ENCODE assay signal across 8 cellular contexts in genomic region chr9:92138157-92138959, GRCh38. TPM values are rescaled to one million over a fixed set of nuclear protein-coding genes. Genes with fewer than 3 reads are reported as not detected.
A peak's percentile ranks its signal among the peaks of the same experiment; 100 is the strongest.
DNase-seq lines count a peak whose midpoint lies in the region; ATAC-seq, FAIRE-seq and TF ChIP-seq lines count a peak whose summit lies in the region.

No MANE protein-coding gene starts in this region.

- WGBS in HepG2 (ENCODE audit: low lambda C conversion rate) = 3% methylated on average over 2 of the region's 22 CpGs

- H3K4me2 ChIP-seq in HepG2 (ENCODE audit: low read depth, low read length) = peak overlapping the region; percentile 92

- H2AFZ ChIP-seq in HepG2 (ENCODE audit: low read length) = no peak overlapping the region

- CTCF ChIA-PET in activated CD4-positive, alpha-beta T cell treated with anti-CD3 and anti-CD28 coated beads for 36 hours (lab: Charles Lee) = interaction anchor here (0.6 to 4.3 kb wide), 17 partner anchors 10 to 659 kb away, joined by 3 to 37 read pairs (median 3); partner anchors contain the start of genes CENPP and NOL8
- CTCF ChIA-PET in HepG2 (lab: Yijun Ruan, JAX; ENCODE audit: low intra/inter-chr PET ratio, low total read pairs) = interaction anchor here (2.0 to 2.1 kb wide), 2 partner anchors 301 to 496 kb away, joined by 4 to 7 read pairs; no protein-coding TSS in a partner anchor

- TF ChIP-seq POLR2A in HepG2 (IDR thresholded peaks at IDR 0.05; ENCODE audit: insufficient read depth in 1 of 2, low read depth in 2 of 2, low read length in 2 of 2) = peak in 1 of 2 experiments; percentile 17; a peak in 1 of 4 replicates

- H3K4me3 Mint-ChIP-seq in activated CD4-positive, alpha-beta T cell treated with anti-CD3 and anti-CD28 coated beads for 36 hours = no peak overlapping the region
- H3K4me3 Mint-ChIP-seq in central memory CD8-positive, alpha-beta T cell = no peak overlapping the region

- H3K4me3 ChIP-seq in HepG2 (replicated peaks in 1 of 3; ENCODE audit: insufficient read depth in 1 of 3, low read depth in 2 of 3, low read length in 3 of 3) = peak overlapping the region; percentile 38 to 74 (median 55)

- peaks cover 13% of the 10 kb centered on the region for H3K4me1 Mint-ChIP-seq in activated CD4-positive, alpha-beta T cell treated with anti-CD3 and anti-CD28 coated beads for 36 hours
- H3K4me1 Mint-ChIP-seq in central memory CD8-positive, alpha-beta T cell = peaks cover 26% of the 10 kb centered on the region

- no peaks in the 10 kb centered on the region for H3K79me2 ChIP-seq in HepG2 (ENCODE audit: insufficient read depth, low read length)

- no peaks in the 10 kb centered on the region for H3K36me3 ChIP-seq in HepG2 (replicated peaks in 1 of 2; ENCODE audit: control insufficient read depth in 1 of 2, insufficient read depth in 2 of 2, low read length in 2 of 2)

- peaks cover 21% of the 10 kb centered on the region for H3K27me3 Mint-ChIP-seq in activated CD4-positive, alpha-beta T cell treated with anti-CD3 and anti-CD28 coated beads for 36 hours
- peaks cover 39% of the 10 kb centered on the region for H3K27me3 Mint-ChIP-seq in central memory CD8-positive, alpha-beta T cell

- ATAC-seq in activated CD4-positive, alpha-beta T cell treated with anti-CD3 and anti-CD28 coated beads for 36 hours = peak; percentile 67
- ATAC-seq in central memory CD8-positive, alpha-beta T cell (replicated peaks; ENCODE audit: extremely low read depth, poor library complexity, severe bottlenecking) = peak; percentile 38
- peak; percentile 65 for ATAC-seq in HepG2

- H4K20me1 ChIP-seq in HepG2 (ENCODE audit: insufficient read depth, low read length) = no peaks in the 10 kb centered on the region

- H3K27ac ChIP-seq in HepG2 (ENCODE audit: extremely low read length, insufficient read depth, low read length) = peak overlapping the region; percentile 86

- in situ Hi-C loops in HepG2 (cut with HindIII; ENCODE audit: extremely low pct_ligation_motif_present, low pct_unique_long_range_greater_than_20kb) = loop anchor here (10.0 to 25.0 kb wide), 2 partner anchors 299 to 496 kb away; no protein-coding TSS in a partner anchor

- POLR2A ChIA-PET in activated CD4-positive, alpha-beta T cell treated with anti-CD3 and anti-CD28 coated beads for 36 hours (lab: Charles Lee) = interaction anchor here (0.6 kb wide), 1 partner anchor 38 kb away, joined by 4 read pairs; no protein-coding TSS in a partner anchor
- POLR2A ChIA-PET in HepG2 (lab: Yijun Ruan, JAX) = interaction anchor here (0.8 to 2.1 kb wide), 11 partner anchors 9 to 532 kb away, joined by 3 to 12 read pairs (median 4); partner anchors contain the start of genes CENPP, IPPK, NOL8 and SPTLC1

- DNase-seq in NCI-H82 (lab: John Stamatoyannopoulos, UW) (peak; percentile 86), NCI-H82 treated with DMSO at 0.1 percent for 48 hours (lab: John Stamatoyannopoulos, UW; ENCODE audit: unreplicated experiment) (no peak), NCI-H1092 treated with DMSO at 0.1 percent for 48 hours (lab: John Stamatoyannopoulos, UW) (peak; percentile 23), HepG2 (ENCODE audit: low spot score) (peak; percentile 84), cortex of kidney (lab: John Stamatoyannopoulos, UW) (no peak)
- DNase-seq in activated CD4-positive, alpha-beta T cell treated with anti-CD3 and anti-CD28 coated beads for 36 hours = peak; percentile 89
- peak; percentile 51 to 70 for DNase-seq in central memory CD8-positive, alpha-beta T cell (ENCODE audit: low spot score in 2 of 2)
- DNase-seq in stimulated activated CD4-positive, alpha-beta T cell treated with anti-CD3 and anti-CD28 coated beads, TNF-alpha, amount 100 ng/mL, for 24 hours (ENCODE audit: low read depth in 3 of 3) = peak; percentile 52 to 73 (median 56)

- FAIRE-seq in HepG2 (lab: Jason Lieb, UNC) = peak; percentile 98

- peak; percentile 93 for TF ChIP-seq CTCF in HepG2 (CRISPR knock-in tag; IDR thresholded peaks at IDR 0.05)

- TF ChIP-seq RAD21 in HepG2 (CRISPR knock-in tag; IDR thresholded peaks at IDR 0.05) = peak; percentile 69

- peak overlapping the region; percentile 51 for H3K9ac ChIP-seq in HepG2 (ENCODE audit: insufficient read depth, low read depth, low read length)

- no TSS peak for BruUV-seq in HepG2 (replicated peaks; lab: Mats Ljungman, UMichigan)

- TF ChIP-seq EP300 in HepG2 (IDR thresholded peaks at IDR 0.05; ENCODE audit: low read depth in 2 of 2, low read length in 2 of 2) (peak in 1 of 2 experiments; percentile 52; a peak in 1 of 4 replicates), HepG2 (CRISPR knock-in tag; IDR thresholded peaks at IDR 0.05; ENCODE audit: borderline replicate concordance) (no peak)

- peaks cover 1 to 23% of the 10 kb centered on the region in 2 experiments; a peak in 4 of 5 replicates for H3K27me3 ChIP-seq in HepG2 (ENCODE audit: control insufficient read depth in 1 of 2, insufficient read depth in 2 of 2, low read length in 2 of 2)

- no peaks in the 10 kb centered on the region for H3K9me3 Mint-ChIP-seq in activated CD4-positive, alpha-beta T cell treated with anti-CD3 and anti-CD28 coated beads for 36 hours (ENCODE audit: low read depth)
- no peaks in the 10 kb centered on the region for H3K9me3 Mint-ChIP-seq in central memory CD8-positive, alpha-beta T cell

- H3K36me3 Mint-ChIP-seq in activated CD4-positive, alpha-beta T cell treated with anti-CD3 and anti-CD28 coated beads for 36 hours (ENCODE audit: low read depth) = no peaks in the 10 kb centered on the region
- peaks cover 6% of the 10 kb centered on the region for H3K36me3 Mint-ChIP-seq in central memory CD8-positive, alpha-beta T cell (ENCODE audit: insufficient read depth)

- H3K27ac Mint-ChIP-seq in activated CD4-positive, alpha-beta T cell treated with anti-CD3 and anti-CD28 coated beads for 36 hours = no peak overlapping the region
- H3K27ac Mint-ChIP-seq in central memory CD8-positive, alpha-beta T cell (ENCODE audit: low read depth) = no peak overlapping the region

- peaks cover 48% of the 10 kb centered on the region for H3K4me1 ChIP-seq in HepG2 (ENCODE audit: insufficient read depth, low read length)

- no peaks in the 10 kb centered on the region for H3K9me3 ChIP-seq in HepG2 (ENCODE audit: low read length)

- intact Hi-C loops in activated CD4-positive, alpha-beta T cell treated with anti-CD3 and anti-CD28 coated beads for 36 hours (cut with DNase I, micrococcal nuclease) = loop anchor here (1.0 to 10.0 kb wide), 3 partner anchors 106 to 496 kb away; no protein-coding TSS in a partner anchor
- intact Hi-C loops in HepG2 (cut with micrococcal nuclease; ENCODE audit: unreplicated experiment) = loop anchor here (1.0 to 5.0 kb wide), 3 partner anchors 110 to 299 kb away; no protein-coding TSS in a partner anchor

TF ChIP-seq in HepG2, 621 proteins besides CTCF, POLR2A, EP300 and RAD21 (continues in another document):
- TF ChIP-seq ZNF260 (CRISPR knock-in tag; IDR thresholded peaks at IDR 0.05; ENCODE audit: borderline replicate concordance, low read depth) (no peak), CCDC6 (CRISPR knock-in tag; IDR thresholded peaks at IDR 0.05) (peak; percentile 50; the same call in 1 of the 2 replicates), ZNF230 (CRISPR knock-in tag; IDR thresholded peaks at IDR 0.05) (peak; percentile 59; the same call in 1 of the 2 replicates), ZNF790 (CRISPR knock-in tag; IDR thresholded peaks at IDR 0.05; ENCODE audit: borderline replicate concordance) (no peak), IKZF4 (CRISPR knock-in tag; IDR thresholded peaks at IDR 0.05; ENCODE audit: borderline replicate concordance, low read depth, not compliant biosample characterization) (no peak)

RNA-seq across cellular contexts. Expression of gene SPTLC1, which starts 23.1 kb away (rescaled TPM):
- total RNA-seq in activated CD4-positive, alpha-beta T cell treated with anti-CD3 and anti-CD28 coated beads for 36 hours = 10 to 100 TPM; 45.9 to 46.6 TPM
- total RNA-seq in HepG2 (2016; rRNA removed; fragmentation: Illumina TruSeq; extraction: Trizol) = 44.4 and 72.5 TPM in 2 replicates
- 6.8 and 7.6 TPM in 2 replicates for total RNA-seq in HepG2 (2016; cell fraction: cytosol; rRNA removed; fragmentation: Illumina TruSeq; extraction: Trizol; ENCODE audit: low read depth)
- total RNA-seq in HepG2 (2016; cell fraction: insoluble cytoplasmic fraction; rRNA removed; fragmentation: Illumina TruSeq; extraction: Trizol) = 46.0 and 76.9 TPM in 2 replicates
- 15.0 and 16.7 TPM in 2 replicates for total RNA-seq in HepG2 (2016; cell fraction: membrane; rRNA removed; fragmentation: Illumina TruSeq; extraction: Trizol)
- 82.4 and 88.6 TPM in 2 replicates for total RNA-seq in HepG2 (2016; cell fraction: nucleus; rRNA removed; fragmentation: Illumina TruSeq; extraction: Trizol)
- 47.7 and 56.2 TPM in 2 replicates for polyA plus RNA-seq in HepG2 (2011; rRNA removed)
- polyA plus RNA-seq in HepG2 (2011; cell fraction: cytosol; rRNA removed) = 32.9 and 40.4 TPM in 2 replicates
- polyA plus RNA-seq in HepG2 (2011; cell fraction: nucleus; rRNA removed) = 28.2 and 31.0 TPM in 2 replicates
- polyA plus RNA-seq in HepG2 (2012) = 47.9 and 52.1 TPM in 2 replicates
- 3.6 and 5.4 TPM in 2 replicates for polyA plus RNA-seq in HepG2 (2016; cell fraction: cytosol; fragmentation: Illumina TruSeq; extraction: Trizol; ENCODE audit: low read depth)
- 35.3 and 36.1 TPM in 2 replicates for polyA plus RNA-seq in HepG2 (2016; cell fraction: insoluble cytoplasmic fraction; fragmentation: Illumina TruSeq; extraction: Trizol; ENCODE audit: low read depth)
- 7.1 and 8.1 TPM in 2 replicates for polyA plus RNA-seq in HepG2 (2016; cell fraction: membrane; fragmentation: Illumina TruSeq; extraction: Trizol; ENCODE audit: low read depth)
- 96.6 and 105 TPM in 2 replicates for polyA plus RNA-seq in HepG2 (2016; cell fraction: nucleus; fragmentation: Illumina TruSeq; extraction: Trizol; ENCODE audit: insufficient read depth, low read depth)
- polyA minus RNA-seq in HepG2 (2011; rRNA and poly(A)+ RNA removed; ENCODE audit: low replicate concordance) = 50.1 and 52.0 TPM in 2 replicates
- 41.7 and 44.7 TPM in 2 replicates for polyA minus RNA-seq in HepG2 (2011; cell fraction: cytosol; rRNA and poly(A)+ RNA removed)
- 76.3 and 80.4 TPM in 2 replicates for polyA minus RNA-seq in HepG2 (2011; cell fraction: nucleus; rRNA and poly(A)+ RNA removed)

Comparison
In these comparisons a context has a peak if more than half of its experiments do, and no peak if none do; other contexts are left out.
1. DNase-seq: peak in NCI-H82 (single experiment), NCI-H1092 treated with DMSO at 0.1 percent for 48 hours (single experiment), activated CD4-positive, alpha-beta T cell treated with anti-CD3 and anti-CD28 coated beads for 36 hours (single experiment), central memory CD8-positive, alpha-beta T cell (2 of 2), HepG2 (single experiment) and stimulated activated CD4-positive, alpha-beta T cell treated with anti-CD3 and anti-CD28 coated beads, TNF-alpha, amount 100 ng/mL, for 24 hours (3 of 3); none in NCI-H82 treated with DMSO at 0.1 percent for 48 hours (single experiment) and cortex of kidney (single experiment).
2. Peak in every context shown above with its lines, with median percentiles within 50 percentile points of each other: ATAC-seq.